ENCODE assay signal across 14 cellular contexts in genomic region chr19:38455031-38455430, GRCh38. TPM values are rescaled to one million over a fixed set of nuclear protein-coding genes. Genes with fewer than 3 reads are reported as not detected.
A peak's percentile ranks its signal among the peaks of the same experiment; 100 is the strongest.
DNase-seq lines count a peak whose midpoint lies in the region; ATAC-seq and TF ChIP-seq lines count a peak whose summit lies in the region.
"Had no signal": no experiment of that assay in that cellular context is flagged by ENCODE, and none has a peak within 500 bp of the region (broad histone marks: within the 10 kb centered on the region; RNA-seq: fewer than 3 reads in every experiment).

No MANE protein-coding gene starts in this region.

- POLR2A ChIA-PET in MCF 10A (lab: Yijun Ruan, JAX), result no interaction called here

- no peaks in the 10 kb centered on the region for H3K27me3 ChIP-seq in breast epithelium

- H3K4me1 Mint-ChIP-seq in MCF 10A (ENCODE audit: insufficient read depth, unreplicated experiment) (no peaks in the 10 kb centered on the region), endothelial cell (ENCODE audit: unreplicated experiment) (no peaks in the 10 kb centered on the region), progenitor cell of endocrine pancreas (ENCODE audit: low read depth) (no peaks in the 10 kb centered on the region)

- no peak overlapping the region for H3K4me3 ChIP-seq in breast epithelium

- TF ChIP-seq CTCF in MCF 10A (IDR thresholded peaks at IDR 0.05; ENCODE audit: unreplicated experiment) (no peak), breast epithelium (IDR thresholded peaks at IDR 0.05) (no peak), endothelial cell (IDR thresholded peaks at IDR 0.05; ENCODE audit: unreplicated experiment) (no peak), progenitor cell of endocrine pancreas (IDR thresholded peaks at IDR 0.05; ENCODE audit: unreplicated experiment) (no peak)

- H3K4me3 Mint-ChIP-seq in MCF 10A (ENCODE audit: unreplicated experiment), result no peak overlapping the region
- H3K4me3 Mint-ChIP-seq in endothelial cell (ENCODE audit: unreplicated experiment), result no peak overlapping the region
- H3K4me3 Mint-ChIP-seq in progenitor cell of endocrine pancreas (ENCODE audit: low read depth), result no peak overlapping the region

- H3K27ac Mint-ChIP-seq in MCF 10A (ENCODE audit: low read depth, unreplicated experiment), result no peak overlapping the region
- no peak overlapping the region for H3K27ac Mint-ChIP-seq in endothelial cell (ENCODE audit: unreplicated experiment)
- no peak overlapping the region for H3K27ac Mint-ChIP-seq in progenitor cell of endocrine pancreas

- H3K36me3 ChIP-seq in breast epithelium, result no peaks in the 10 kb centered on the region

- DNase-seq in MCF 10A (ENCODE audit: unreplicated experiment) (peak; percentile 42), breast epithelium (ENCODE audit: low spot score in 2 of 2) (no peak), NCI-H460 (ENCODE audit: extremely low read depth, low read depth) (peak; percentile 4), endothelial cell (ENCODE audit: low spot score) (peak; percentile 44), progenitor cell of endocrine pancreas (ENCODE audit: low spot score, unreplicated experiment) (peak; percentile 38), NCI-H2227 (lab: John Stamatoyannopoulos, UW; ENCODE audit: unreplicated experiment) (no peak), NCI-H526 (lab: John Stamatoyannopoulos, UW) (no peak)
- DNase-seq: anterior cingulate cortex; DMS79; hypothalamus; NCI-H226; stimulated activated CD4-positive, alpha-beta T cell treated with anti-CD3 and anti-CD28 coated beads, Interleukin-4, amount 100 ng/mL, for 1 hour; stimulated activated naive CD4-positive, alpha-beta T cell had no signal

- no peak for TF ChIP-seq POLR2A in breast epithelium (IDR thresholded peaks at IDR 0.05)

- no TSS peak for BruUV-seq in MCF 10A (replicated peaks; lab: Mats Ljungman, UMichigan)

- H3K36me3 Mint-ChIP-seq in MCF 10A (ENCODE audit: insufficient read depth, unreplicated experiment), result no peaks in the 10 kb centered on the region
- peaks cover 11% of the 10 kb centered on the region for H3K36me3 Mint-ChIP-seq in endothelial cell (ENCODE audit: low read depth, unreplicated experiment)
- no peaks in the 10 kb centered on the region for H3K36me3 Mint-ChIP-seq in progenitor cell of endocrine pancreas (ENCODE audit: insufficient read depth)

- CTCF ChIA-PET in MCF 10A (lab: Yijun Ruan, JAX), result no interaction called here

- no peak overlapping the region for H3K27ac ChIP-seq in breast epithelium

- intact Hi-C loops in MCF 10A (cut with micrococcal nuclease), result no loop called here
- intact Hi-C loops in breast epithelium (cut with DNase I; ENCODE audit: low total_unique reads), result no loop called here

- no peak for ATAC-seq in GM21528 (IDR thresholded peaks at IDR 0.05; ENCODE audit: low FRiP score, unreplicated experiment)

- H3K9me3 Mint-ChIP-seq in MCF 10A (ENCODE audit: unreplicated experiment), result no peaks in the 10 kb centered on the region
- no peaks in the 10 kb centered on the region for H3K9me3 Mint-ChIP-seq in endothelial cell (ENCODE audit: unreplicated experiment)
- H3K9me3 Mint-ChIP-seq in progenitor cell of endocrine pancreas (ENCODE audit: low read depth), result no peaks in the 10 kb centered on the region

- H3K27me3 Mint-ChIP-seq in MCF 10A (ENCODE audit: insufficient read depth, unreplicated experiment), result peaks cover 20% of the 10 kb centered on the region
- H3K27me3 Mint-ChIP-seq in endothelial cell (ENCODE audit: unreplicated experiment), result peaks cover 12% of the 10 kb centered on the region
- peaks cover 9% of the 10 kb centered on the region for H3K27me3 Mint-ChIP-seq in progenitor cell of endocrine pancreas

- H3K9me3 ChIP-seq in breast epithelium, result no peaks in the 10 kb centered on the region

- no peaks in the 10 kb centered on the region for H3K4me1 ChIP-seq in breast epithelium

RNA-seq across cellular contexts. Expression of gene RYR1, which starts 21.5 kb away (rescaled TPM):
- total RNA-seq in MCF 10A (2022) (0.28 and 0.32 TPM in 2 replicates), breast epithelium (1 to 10 TPM; 1.3 to 6.7 (median 3.5) TPM), endothelial cell (ENCODE audit: unreplicated experiment) (1.3 TPM), progenitor cell of endocrine pancreas (0.65 and 1.4 TPM in 2 replicates)
- 0.12 and 1.1 TPM in 2 replicates for total RNA-seq in NCI-H460 (2014; rRNA removed; shearing (Covaris generic))
- 0.04 and 0.07 TPM in 2 replicates for polyA plus RNA-seq in NCI-H460 (2014; cell fraction: nucleus; rRNA removed)

RNA-seq across cellular contexts. Expression of gene RASGRP4, which starts 29.0 kb away (rescaled TPM):
- total RNA-seq in MCF 10A (2022) (not detected in 2 replicates), breast epithelium (1 to 10 TPM in 2 of 3 donors, under 1 TPM in 1; 0.66 to 8.8 (median 1.6) TPM), endothelial cell (ENCODE audit: unreplicated experiment) (8.1 TPM), progenitor cell of endocrine pancreas (not detected in 2 replicates)
- not detected in 2 replicates for total RNA-seq in NCI-H460 (2014; rRNA removed; shearing (Covaris generic))
- not detected in 2 replicates for polyA plus RNA-seq in NCI-H460 (2014; cell fraction: nucleus; rRNA removed)

RNA-seq across cellular contexts. Expression of gene FAM98C, which starts 52.1 kb away (rescaled TPM):
- total RNA-seq in MCF 10A (2022) (18.8 and 19.9 TPM in 2 replicates), breast epithelium (10 to 100 TPM; 21.1 to 32.6 (median 22.9) TPM), endothelial cell (ENCODE audit: unreplicated experiment) (10.6 TPM), progenitor cell of endocrine pancreas (14.7 and 19.6 TPM in 2 replicates)
- total RNA-seq in NCI-H460 (2014; rRNA removed; shearing (Covaris generic)), result 12.1 and 12.5 TPM in 2 replicates
- 31.7 and 40.3 TPM in 2 replicates for polyA plus RNA-seq in NCI-H460 (2014; cell fraction: nucleus; rRNA removed)

Comparison
In these comparisons a context has a peak if more than half of its experiments do, and no peak if none do; other contexts are left out.
1. DNase-seq: peak in MCF 10A (single experiment), NCI-H460 (single experiment), endothelial cell (single experiment) and progenitor cell of endocrine pancreas (single experiment); none in breast epithelium (0 of 2), NCI-H2227 (single experiment) and NCI-H526 (0 of 2).